In the genomic region with DNA sequence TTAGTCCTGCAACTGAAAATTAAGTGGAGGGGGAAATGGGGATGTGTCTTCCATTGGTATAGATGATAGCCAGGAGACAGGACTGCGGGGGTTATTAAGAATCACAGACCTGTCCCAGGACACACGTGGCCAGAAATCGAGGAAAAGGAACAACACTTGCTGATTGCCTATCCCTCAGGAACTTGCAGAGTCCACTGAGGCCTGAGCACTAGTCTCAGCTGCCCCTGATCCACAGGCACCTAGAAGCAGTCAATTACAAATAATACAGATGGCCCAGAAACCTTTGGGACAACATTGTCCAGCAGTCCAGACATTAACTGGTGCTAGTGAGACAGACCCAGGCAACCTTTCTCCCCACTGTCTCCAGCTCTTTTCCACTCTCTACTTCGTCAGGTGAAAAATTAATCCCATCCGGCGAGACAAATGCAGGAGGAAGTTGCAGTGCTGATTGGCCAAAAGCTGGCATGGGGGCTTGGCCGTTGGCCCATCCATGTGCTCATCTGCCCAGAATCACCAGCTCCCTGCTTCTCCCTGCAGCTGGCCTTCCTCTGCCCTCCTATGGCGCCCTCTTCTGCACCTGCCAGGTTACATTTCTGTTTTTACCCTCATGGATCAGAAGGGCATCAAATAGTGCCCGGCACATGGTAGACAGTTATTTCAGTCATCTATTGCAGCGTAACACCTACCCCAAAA, we compare ENCODE assay signal across 8 cellular contexts. TPM values are rescaled to one million over a fixed set of nuclear protein-coding genes. Genes with fewer than 3 reads are reported as not detected.
DNase-seq lines count a peak whose midpoint lies in the region; ATAC-seq, FAIRE-seq and TF ChIP-seq lines count a peak whose summit lies in the region.

No MANE protein-coding gene starts in this region.

- CTCF ChIA-PET in HEK293T (lab: Yijun Ruan, JAX) (interaction anchor here (1.1 kb wide), 1 partner anchor 63 kb away, joined by 3 read pairs; no protein-coding TSS in a partner anchor), MCF 10A (lab: Yijun Ruan, JAX) (interaction anchor here (0.8 to 1.9 kb wide), 5 partner anchors 9 to 85 kb away, joined by 3 to 6 read pairs (median 3); no protein-coding TSS in a partner anchor)

- H3K4me3 ChIP-seq in mucosa of descending colon = no peak overlapping the region

- ATAC-seq in mucosa of descending colon (no peak), GM18861 (IDR thresholded peaks at IDR 0.05; ENCODE audit: unreplicated experiment) (no peak)

- no peaks in the 10 kb centered on the region for H3K27me3 Mint-ChIP-seq in MCF 10A (ENCODE audit: insufficient read depth, unreplicated experiment)

- intact Hi-C loops in MCF 10A (cut with micrococcal nuclease) = loop anchor here (1.0 kb wide), 1 partner anchor 89 kb away; no protein-coding TSS in a partner anchor
- intact Hi-C loops in mucosa of descending colon (cut with DNase I, micrococcal nuclease) = no loop called here

- no peak for FAIRE-seq in GM12891 (lab: Jason Lieb, UNC)

- POLR2A ChIA-PET in HEK293T (lab: Yijun Ruan, JAX) (no interaction called here), MCF 10A (lab: Yijun Ruan, JAX) (interaction anchor here (0.6 to 3.6 kb wide), 6 partner anchors 8 to 52 kb away, joined by 3 to 43 read pairs (median 3); no protein-coding TSS in a partner anchor)

- no peaks in the 10 kb centered on the region for H3K36me3 ChIP-seq in mucosa of descending colon (ENCODE audit: low read depth)

- no peak for DNase-seq in HEK293T (ENCODE audit: extremely low spot score)
- peak; percentile 53 for DNase-seq in RPMI7951 (ENCODE audit: low read depth)
- peak; percentile 84 for DNase-seq in MCF 10A (ENCODE audit: unreplicated experiment)
- DNase-seq in mucosa of descending colon = peak; percentile 65 to 74 (median 68)
- DNase-seq in GM12891 (ENCODE audit: insufficient read length, low spot score) = no peak
- no peak for DNase-seq in NCI-H2171 treated with DMSO at 0.1 percent for 48 hours (lab: John Stamatoyannopoulos, UW)

- TF ChIP-seq CTCF in C4-2B (conservative IDR thresholded peaks at IDR 0.05) = peak; percentile 43; the same call in 1 of the 2 replicates
- TF ChIP-seq CTCF in MCF 10A (IDR thresholded peaks at IDR 0.05; ENCODE audit: unreplicated experiment) = peak; percentile 58
- TF ChIP-seq CTCF in mucosa of descending colon (IDR thresholded peaks at IDR 0.05) = no peak

- no peak overlapping the region for H3K27ac Mint-ChIP-seq in MCF 10A (ENCODE audit: low read depth, unreplicated experiment)

- no peaks in the 10 kb centered on the region for H3K9me3 Mint-ChIP-seq in MCF 10A (ENCODE audit: unreplicated experiment)

- no peak for TF ChIP-seq POLR2A in GM12891 (IDR thresholded peaks at IDR 0.05; ENCODE audit: low read depth, low read length)

- H3K27ac ChIP-seq in C4-2B = no peak overlapping the region

- BruUV-seq in MCF 10A (replicated peaks; lab: Mats Ljungman, UMichigan) = no TSS peak

- H3K9me3 ChIP-seq in mucosa of descending colon = no peaks in the 10 kb centered on the region

- peaks cover 10% of the 10 kb centered on the region for H3K36me3 Mint-ChIP-seq in MCF 10A (ENCODE audit: insufficient read depth, unreplicated experiment)

- H3K4me1 Mint-ChIP-seq in MCF 10A (ENCODE audit: insufficient read depth, unreplicated experiment) = peaks cover 40% of the 10 kb centered on the region

- H3K4me3 Mint-ChIP-seq in MCF 10A (ENCODE audit: unreplicated experiment) = no peak overlapping the region

- H3K4me1 ChIP-seq in mucosa of descending colon (ENCODE audit: low read depth) = peaks cover under 1% of the 10 kb centered on the region

TF ChIP-seq in HEK293T, 16 proteins besides CTCF, POLR2A, EP300 and RAD21:
- TF ChIP-seq, protein P1, sequence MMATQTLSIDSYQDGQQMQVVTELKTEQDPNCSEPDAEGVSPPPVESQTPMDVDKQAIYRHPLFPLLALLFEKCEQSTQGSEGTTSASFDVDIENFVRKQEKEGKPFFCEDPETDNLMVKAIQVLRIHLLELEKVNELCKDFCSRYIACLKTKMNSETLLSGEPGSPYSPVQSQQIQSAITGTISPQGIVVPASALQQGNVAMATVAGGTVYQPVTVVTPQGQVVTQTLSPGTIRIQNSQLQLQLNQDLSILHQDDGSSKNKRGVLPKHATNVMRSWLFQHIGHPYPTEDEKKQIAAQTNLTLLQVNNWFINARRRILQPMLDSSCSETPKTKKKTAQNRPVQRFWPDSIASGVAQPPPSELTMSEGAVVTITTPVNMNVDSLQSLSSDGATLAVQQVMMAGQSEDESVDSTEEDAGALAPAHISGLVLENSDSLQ (IDR thresholded peaks at IDR 0.05) = no peak
- peak; percentile 35 for TF ChIP-seq L3MBTL2 (conservative IDR thresholded peaks at IDR 0.05)
TF ChIP-seq in HEK293T: peak in this region for 1.

TF ChIP-seq in GM12891, 5 proteins besides CTCF, POLR2A, EP300 and RAD21:
- TF ChIP-seq SPI1 (IDR thresholded peaks at IDR 0.05; ENCODE audit: low read depth, low read length) (no peak), PAX5 (IDR thresholded peaks at IDR 0.05; ENCODE audit: insufficient read depth, low read length, severe bottlenecking) (no peak), POU2F2 (IDR thresholded peaks at IDR 0.05; ENCODE audit: low read depth, low read length) (no peak), POLR2AphosphoS5 (IDR thresholded peaks at IDR 0.05; ENCODE audit: low read depth, low read length) (no peak), TAF1 (IDR thresholded peaks at IDR 0.05; ENCODE audit: low read depth, low read length) (no peak)

RNA-seq across cellular contexts. Expression of a gene that starts 3.5 kb away (rescaled TPM):
- 35.4 and 38.7 TPM in 2 replicates for total RNA-seq in RPMI7951 (2014; rRNA removed; shearing (Covaris generic))
- total RNA-seq in MCF 10A (2022) = 155 and 184 TPM in 2 replicates
- 100 to 1,000 TPM in 2 of 3 donors, 10 to 100 TPM in 1; 66.0 to 203 (median 103) TPM for total RNA-seq in mucosa of descending colon
- polyA plus RNA-seq in GM12891 (2012; ENCODE audit: low read depth, missing spikeins) = 35.2 TPM

Comparison
In these comparisons a context has a peak if more than half of its experiments do, and no peak if none do; other contexts are left out.
1. DNase-seq: peak in RPMI7951 (single experiment), MCF 10A (single experiment) and mucosa of descending colon (3 of 3); none in HEK293T (single experiment), GM12891 (single experiment) and NCI-H2171 treated with DMSO at 0.1 percent for 48 hours (single experiment).